18 cellular contexts compared by ENCODE assay signal in genomic region chr20:5675103-5676091, GRCh38.
DNase-seq lines count a peak whose midpoint lies in the region; ATAC-seq, FAIRE-seq and TF ChIP-seq lines count a peak whose summit lies in the region.
"Had no signal": no experiment of that assay in that cellular context is flagged by ENCODE, and none has a peak within 500 bp of the region (broad histone marks: within the 10 kb centered on the region; RNA-seq: fewer than 3 reads in every experiment).

No MANE protein-coding gene starts in this region.

- CTCF ChIA-PET in GM12878 (lab: Yijun Ruan, JAX): no interaction called here

- H3K36me3 ChIP-seq in DOHH2 (ENCODE audit: control insufficient read depth, low read length) (no peaks in the 10 kb centered on the region), GM12878 (ENCODE audit: control insufficient read depth in 2 of 2, insufficient read depth in 2 of 2, low read length in 1 of 2) (no peaks in the 10 kb centered on the region), mucosa of descending colon (ENCODE audit: low read depth) (no peaks in the 10 kb centered on the region)
- H3K36me3 ChIP-seq in effector memory CD4-positive, alpha-beta T cell (ENCODE audit: control insufficient read depth, insufficient read depth, low read length): no peaks in the 10 kb centered on the region

- no peak for TF ChIP-seq EP300 in GM12878 (IDR thresholded peaks at IDR 0.05; ENCODE audit: borderline replicate concordance in 1 of 2, control insufficient read depth in 1 of 2, low read depth in 2 of 2, low read length in 2 of 2)

- H3K4me3 ChIP-seq in DOHH2 (ENCODE audit: low read length): peak overlapping the region; percentile 55
- no peak overlapping the region for H3K4me3 ChIP-seq in GM12878
- H3K4me3 ChIP-seq in mucosa of descending colon: no peak overlapping the region
- H3K4me3 ChIP-seq in effector memory CD4-positive, alpha-beta T cell (ENCODE audit: insufficient read depth, low read depth, low read length, poor library complexity, severe bottlenecking): no peak overlapping the region

- H3K4me1 ChIP-seq in DOHH2 (ENCODE audit: control insufficient read depth, low read length): peaks cover 87% of the 10 kb centered on the region
- H3K4me1 ChIP-seq in GM12878 (ENCODE audit: control insufficient read depth, insufficient read depth, low read length): peaks cover 21% of the 10 kb centered on the region
- H3K4me1 ChIP-seq in mucosa of descending colon (ENCODE audit: low read depth): no peaks in the 10 kb centered on the region
- H3K4me1 ChIP-seq in effector memory CD4-positive, alpha-beta T cell (ENCODE audit: control insufficient read depth, insufficient read depth, low read length, poor library complexity, severe bottlenecking): no peaks in the 10 kb centered on the region

- no TSS peak for BruUV-seq in GM12878 (replicated peaks; lab: Mats Ljungman, UMichigan)

- POLR2A ChIA-PET in GM12878 (lab: Charles Lee): no interaction called here

- H4K20me1 ChIP-seq in DOHH2 (ENCODE audit: control insufficient read depth, insufficient read depth, low read depth, low read length) (no peaks in the 10 kb centered on the region), GM12878 (ENCODE audit: control insufficient read depth, insufficient read depth) (no peaks in the 10 kb centered on the region)

- FAIRE-seq in GM12878 (lab: Jason Lieb, UNC): no peak
- FAIRE-seq: endometrium, keratinocyte, RCC 7860 had no signal

- no peak overlapping the region for H3K9ac ChIP-seq in GM12878 (ENCODE audit: control insufficient read depth, insufficient read depth, low read length)

- TF ChIP-seq RAD21 in GM12878 (IDR thresholded peaks at IDR 0.05; ENCODE audit: insufficient read depth, low read depth, low read length): no peak

- in situ Hi-C loops in GM12878 (cut with MboI): no loop called here

- H3K27me3 ChIP-seq in DOHH2 (ENCODE audit: control insufficient read depth, low read length) (no peaks in the 10 kb centered on the region), GM12878 (replicated peaks in 1 of 2; ENCODE audit: control insufficient read depth in 2 of 2, insufficient read depth in 2 of 2, low read length in 1 of 2) (no peaks in the 10 kb centered on the region)
- H3K27me3 ChIP-seq in effector memory CD4-positive, alpha-beta T cell (replicated peaks; ENCODE audit: control insufficient read depth, insufficient read depth, low read length, poor library complexity, severe bottlenecking): no peaks in the 10 kb centered on the region

- H3K27ac ChIP-seq in DOHH2 (ENCODE audit: low read depth, low read length): peak overlapping the region; percentile 92
- no peak overlapping the region; the same call in 1 of the 2 replicates for H3K27ac ChIP-seq in GM12878 (ENCODE audit: control insufficient read depth, insufficient read depth)
- no peak overlapping the region for H3K27ac ChIP-seq in effector memory CD4-positive, alpha-beta T cell (ENCODE audit: insufficient read depth, low read length, poor library complexity, severe bottlenecking)

- H2AFZ ChIP-seq in GM12878 (ENCODE audit: control insufficient read depth, low read depth, low read length): peak overlapping the region; percentile 8; the same call in 1 of the 2 replicates

- H3K79me2 ChIP-seq in DOHH2 (ENCODE audit: control insufficient read depth, low read length): no peaks in the 10 kb centered on the region
- H3K79me2 ChIP-seq in GM12878 (ENCODE audit: control insufficient read depth, insufficient read depth, low read length): no peaks in the 10 kb centered on the region

- TF ChIP-seq POLR2A in GM12878 (IDR thresholded peaks at IDR 0.05; ENCODE audit: low read depth, low read length): no peak

- H3K9me2 ChIP-seq in DOHH2 (replicated peaks; ENCODE audit: control insufficient read depth, low read length): no peaks in the 10 kb centered on the region

- DNase-seq in NOMO-1 (lab: John Stamatoyannopoulos, UW; ENCODE audit: unreplicated experiment in 2 of 2) (peak; percentile 68 to 90), GM12878 (ENCODE audit: low read depth, low spot score) (no peak), mucosa of descending colon (no peak), NCI-H1694 treated with DMSO at 0.1 percent for 48 hours (lab: John Stamatoyannopoulos, UW) (no peak)
- no peak for DNase-seq in effector memory CD4-positive, alpha-beta T cell
- DNase-seq: CD4-positive, CD25-positive, alpha-beta regulatory T cell; GDM1; GOT3; natural killer cell; retina; stimulated activated CD4-positive, alpha-beta T cell treated with anti-CD3 and anti-CD28 coated beads, Interleukin-2, amount 100 ng/mL, for 48 hours; T1000 had no signal

- H3K4me2 ChIP-seq in DOHH2 (ENCODE audit: low read length) (peak overlapping the region; percentile 66), GM12878 (ENCODE audit: control insufficient read depth, insufficient read depth) (peak overlapping the region; percentile 27; the same call in 1 of the 2 replicates)

- no peak for TF ChIP-seq CTCF in DOHH2 (IDR thresholded peaks at IDR 0.05; ENCODE audit: low read depth, low read length, poor library complexity, severe bottlenecking)
- no peak for TF ChIP-seq CTCF in GM12878 (IDR thresholded peaks at IDR 0.05 in 2 of 3, conservative IDR thresholded peaks at IDR 0.05 in 1 of 3; ENCODE audit: control insufficient read depth in 2 of 3, extremely low read depth in 1 of 3, insufficient read depth in 1 of 3, low read depth in 3 of 3, low read length in 3 of 3)
- no peak for TF ChIP-seq CTCF in mucosa of descending colon (IDR thresholded peaks at IDR 0.05)

- no peak for ATAC-seq in GM12878
- peak; percentile 24 for ATAC-seq in mucosa of descending colon
- ATAC-seq in GM21786 (IDR thresholded peaks at IDR 0.05; ENCODE audit: unreplicated experiment): no peak
- ATAC-seq in GM18861 (IDR thresholded peaks at IDR 0.05; ENCODE audit: unreplicated experiment): no peak

- H3F3A ChIP-seq in DOHH2 (ENCODE audit: control insufficient read depth, insufficient read depth): peaks cover 30% of the 10 kb centered on the region

- RAD21 ChIA-PET in GM12878 (lab: Charles Lee; ENCODE audit: unreplicated experiment): interaction anchor here (1.0 to 1.7 kb wide), 3 partner anchors 29 to 113 kb away, joined by 3 to 20 read pairs (median 5); no protein-coding TSS in a partner anchor

- intact Hi-C loops in GM12878 (cut with micrococcal nuclease; ENCODE audit: unreplicated experiment): loop anchor here (2.0 kb wide), 1 partner anchor 73 kb away; no protein-coding TSS in a partner anchor
- intact Hi-C loops in mucosa of descending colon (cut with DNase I, micrococcal nuclease): no loop called here

- 71% methylated on average over 12 of the region's 12 CpGs for WGBS in GM12878 (ENCODE audit: insufficient coverage, insufficient replicate concordance, low lambda C conversion rate, missing lambda C conversion rate)

- no peaks in the 10 kb centered on the region for H3K9me3 ChIP-seq in DOHH2 (ENCODE audit: control insufficient read depth, insufficient read depth, low read length)
- H3K9me3 ChIP-seq in GM12878 (replicated peaks; ENCODE audit: control insufficient read depth, insufficient read depth, low read length): no peaks in the 10 kb centered on the region
- no peaks in the 10 kb centered on the region for H3K9me3 ChIP-seq in mucosa of descending colon
- H3K9me3 ChIP-seq in effector memory CD4-positive, alpha-beta T cell (ENCODE audit: control insufficient read depth, low read length): no peaks in the 10 kb centered on the region

- SMC1A ChIA-PET in GM12878 (lab: Charles Lee; ENCODE audit: uncharacterized antibody, unreplicated experiment): interaction anchor here (1.0 to 2.2 kb wide), 6 partner anchors 12 to 113 kb away, joined by 3 to 19 read pairs (median 6); no protein-coding TSS in a partner anchor

TF ChIP-seq in GM12878, 131 proteins besides CTCF, POLR2A, EP300 and RAD21 (continues in another document):
- TF ChIP-seq RELB (IDR thresholded peaks at IDR 0.05; ENCODE audit: low read depth): no peak
- no peak for TF ChIP-seq YY1 (IDR thresholded peaks at IDR 0.05; ENCODE audit: low read depth, low read length)
- no peak for TF ChIP-seq ZBTB4 (CRISPR knock-in tag; IDR thresholded peaks at IDR 0.05)
- TF ChIP-seq MXI1 (IDR thresholded peaks at IDR 0.05; ENCODE audit: low read depth, low read length): no peak
- no peak for TF ChIP-seq BRCA1 (IDR thresholded peaks at IDR 0.05; ENCODE audit: low read depth, low read length)
- no peak for TF ChIP-seq PML (IDR thresholded peaks at IDR 0.05; ENCODE audit: low read length)

Comparison
In these comparisons a context has a peak if more than half of its experiments do, and no peak if none do; other contexts are left out.
1. DNase-seq: peak in NOMO-1 (2 of 2); none in GM12878 (single experiment), mucosa of descending colon (0 of 3), NCI-H1694 treated with DMSO at 0.1 percent for 48 hours (single experiment) and effector memory CD4-positive, alpha-beta T cell (0 of 3).